In genomic region chr1:153192697-153193096, GRCh38 we compare ENCODE assay signal across 8 cellular contexts. TPM values are rescaled to one million over a fixed set of nuclear protein-coding genes. Genes with fewer than 3 reads are reported as not detected.
DNase-seq lines count a peak whose midpoint lies in the region; ATAC-seq and TF ChIP-seq lines count a peak whose summit lies in the region.

No MANE protein-coding gene starts in this region.

- H3K27ac ChIP-seq in OCI-LY3 (ENCODE audit: low read length) (no peak overlapping the region), foreskin keratinocyte (no peak overlapping the region)

- ATAC-seq in foreskin keratinocyte (peak; percentile 47), GM18498 (IDR thresholded peaks at IDR 0.05; ENCODE audit: unreplicated experiment) (no peak)

- H4K20me1 ChIP-seq in OCI-LY3 (ENCODE audit: insufficient read depth, low read length) = no peaks in the 10 kb centered on the region

- TF ChIP-seq CTCF in GM13977 (IDR thresholded peaks at IDR 0.05; ENCODE audit: extremely low read depth, insufficient read depth, missing control alignments) = peak; percentile 46
- peak; percentile 82 for TF ChIP-seq CTCF in OCI-LY3 (IDR thresholded peaks at IDR 0.05; ENCODE audit: low read depth, low read length)
- TF ChIP-seq CTCF in foreskin keratinocyte (conservative IDR thresholded peaks at IDR 0.05) = peak; percentile 91

- H3K4me2 ChIP-seq in OCI-LY3 (ENCODE audit: low read length) = no peak overlapping the region

- H3K79me2 ChIP-seq in OCI-LY3 (ENCODE audit: low read length) = no peaks in the 10 kb centered on the region

- H3K9ac ChIP-seq in OCI-LY3 (ENCODE audit: low read length) = no peak overlapping the region

- no peaks in the 10 kb centered on the region for H3K36me3 ChIP-seq in OCI-LY3 (replicated peaks; ENCODE audit: low read depth, low read length)

- DNase-seq in ACHN = peak; percentile 8
- DNase-seq in GM13977 (ENCODE audit: low spot score) = no peak
- peak in 1 of 2 donors; percentile 45 for DNase-seq in foreskin keratinocyte
- DNase-seq in NCI-H128 (lab: John Stamatoyannopoulos, UW; ENCODE audit: unreplicated experiment) = no peak
- DNase-seq in NCI-H510A treated with DMSO at 0.1 percent for 48 hours (lab: John Stamatoyannopoulos, UW) = no peak
- DNase-seq in T-helper 9 cell = no peak

- no peak overlapping the region for H2AFZ ChIP-seq in OCI-LY3 (ENCODE audit: low read depth, low read length)

- H3K27me3 ChIP-seq in OCI-LY3 (ENCODE audit: low read depth, low read length) (peaks cover 80% of the 10 kb centered on the region), foreskin keratinocyte (peaks cover 6% of the 10 kb centered on the region)

- in situ Hi-C loops in ACHN (cut with HindIII; ENCODE audit: low pct_ligation_motif_present, low pct_unique_long_range_greater_than_20kb, low sequenced_read_pairs) (no loop called here), GM13977 (cut with MboI; ENCODE audit: low pct_unique_long_range_greater_than_20kb, low sequenced_read_pairs, unreplicated experiment) (no loop called here)

- no peak overlapping the region for H3K4me3 ChIP-seq in OCI-LY3 (ENCODE audit: low read length)

- no peaks in the 10 kb centered on the region for H3K9me3 ChIP-seq in OCI-LY3 (ENCODE audit: insufficient read depth, low read length)

- H3K4me1 ChIP-seq in OCI-LY3 (ENCODE audit: low read length) (no peaks in the 10 kb centered on the region), foreskin keratinocyte (no peaks in the 10 kb centered on the region)

RNA-seq across cellular contexts. Expression of gene LELP1, which starts 10.5 kb away (rescaled TPM):
- total RNA-seq in foreskin keratinocyte = not detected in 2 replicates
- not detected in 2 replicates for polyA plus RNA-seq in foreskin keratinocyte

RNA-seq across cellular contexts. Expression of gene PRR9, which starts 24.7 kb away (rescaled TPM):
- 1.2 and 2.9 TPM in 2 replicates for total RNA-seq in foreskin keratinocyte
- polyA plus RNA-seq in foreskin keratinocyte = 0.78 and 3.5 TPM in 2 replicates

RNA-seq across cellular contexts. Expression of gene SPRR2G, which starts 42.0 kb away (rescaled TPM):
- total RNA-seq in foreskin keratinocyte = 2.7 and 3.1 TPM in 2 replicates
- polyA plus RNA-seq in foreskin keratinocyte = 1.4 and 2.9 TPM in 2 replicates
